Comparison of ENCODE assay signal across 1 cellular context in genomic region chr9:81619353-81620008, GRCh38.
TF ChIP-seq lines count a peak whose summit lies in the region.

No MANE protein-coding gene starts in this region.

TF ChIP-seq in GM23338, 12 proteins besides CTCF, POLR2A, EP300 and RAD21 (continued from another document):
- TF ChIP-seq, protein P1, sequence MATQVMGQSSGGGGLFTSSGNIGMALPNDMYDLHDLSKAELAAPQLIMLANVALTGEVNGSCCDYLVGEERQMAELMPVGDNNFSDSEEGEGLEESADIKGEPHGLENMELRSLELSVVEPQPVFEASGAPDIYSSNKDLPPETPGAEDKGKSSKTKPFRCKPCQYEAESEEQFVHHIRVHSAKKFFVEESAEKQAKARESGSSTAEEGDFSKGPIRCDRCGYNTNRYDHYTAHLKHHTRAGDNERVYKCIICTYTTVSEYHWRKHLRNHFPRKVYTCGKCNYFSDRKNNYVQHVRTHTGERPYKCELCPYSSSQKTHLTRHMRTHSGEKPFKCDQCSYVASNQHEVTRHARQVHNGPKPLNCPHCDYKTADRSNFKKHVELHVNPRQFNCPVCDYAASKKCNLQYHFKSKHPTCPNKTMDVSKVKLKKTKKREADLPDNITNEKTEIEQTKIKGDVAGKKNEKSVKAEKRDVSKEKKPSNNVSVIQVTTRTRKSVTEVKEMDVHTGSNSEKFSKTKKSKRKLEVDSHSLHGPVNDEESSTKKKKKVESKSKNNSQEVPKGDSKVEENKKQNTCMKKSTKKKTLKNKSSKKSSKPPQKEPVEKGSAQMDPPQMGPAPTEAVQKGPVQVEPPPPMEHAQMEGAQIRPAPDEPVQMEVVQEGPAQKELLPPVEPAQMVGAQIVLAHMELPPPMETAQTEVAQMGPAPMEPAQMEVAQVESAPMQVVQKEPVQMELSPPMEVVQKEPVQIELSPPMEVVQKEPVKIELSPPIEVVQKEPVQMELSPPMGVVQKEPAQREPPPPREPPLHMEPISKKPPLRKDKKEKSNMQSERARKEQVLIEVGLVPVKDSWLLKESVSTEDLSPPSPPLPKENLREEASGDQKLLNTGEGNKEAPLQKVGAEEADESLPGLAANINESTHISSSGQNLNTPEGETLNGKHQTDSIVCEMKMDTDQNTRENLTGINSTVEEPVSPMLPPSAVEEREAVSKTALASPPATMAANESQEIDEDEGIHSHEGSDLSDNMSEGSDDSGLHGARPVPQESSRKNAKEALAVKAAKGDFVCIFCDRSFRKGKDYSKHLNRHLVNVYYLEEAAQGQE (IDR thresholded peaks at IDR 0.05; ENCODE audit: unreplicated experiment) = no peak
- no peak for TF ChIP-seq POLR2AphosphoS5 (IDR thresholded peaks at IDR 0.05; ENCODE audit: low read depth)
